ENCODE assay signal across 8 cellular contexts in the genomic region with DNA sequence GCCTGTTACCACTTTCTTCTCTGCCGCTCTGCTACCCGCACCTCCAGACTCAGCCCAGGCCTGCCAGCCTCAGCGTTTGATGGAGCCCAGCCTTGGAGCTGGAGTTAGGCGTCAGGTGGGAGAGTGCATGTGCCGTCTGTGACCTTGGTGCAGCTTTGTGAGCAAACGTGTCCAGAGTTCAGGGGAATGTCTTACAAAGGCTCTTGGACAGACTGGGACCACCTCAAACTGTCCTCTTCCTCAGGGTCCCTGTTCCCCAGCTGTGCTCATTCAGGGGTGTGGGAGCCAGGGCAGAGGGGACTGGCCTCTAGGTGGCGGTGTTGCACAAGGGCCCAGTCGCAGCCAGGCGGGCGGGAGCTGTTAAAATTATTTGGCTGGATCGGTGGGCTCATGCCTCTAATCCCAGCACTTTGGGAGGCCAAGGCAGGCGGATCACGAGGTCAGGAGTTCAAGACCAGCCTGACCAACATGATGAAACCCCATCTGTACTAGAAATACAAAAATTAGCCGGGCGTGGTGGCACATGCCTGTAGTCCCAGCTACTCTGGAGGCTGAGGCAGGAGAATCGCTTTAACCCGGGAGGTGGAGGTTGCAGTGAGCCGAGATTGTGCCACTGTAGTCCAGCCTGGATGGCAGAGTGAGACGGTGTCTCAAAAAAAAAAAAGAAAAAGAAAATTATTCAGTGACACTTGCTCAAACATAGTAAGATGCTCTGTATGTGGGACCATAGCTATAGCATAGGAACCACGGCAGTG.
DNase-seq lines count a peak whose midpoint lies in the region; ATAC-seq, FAIRE-seq and TF ChIP-seq lines count a peak whose summit lies in the region.

No MANE protein-coding gene starts in this region.

- dilution Hi-C loops in IMR-90 (cut with HindIII; ENCODE audit: low sequenced_read_pairs, unreplicated experiment): no loop called here

- H3K9ac ChIP-seq in IMR-90 (ENCODE audit: low read depth, low read length) (no peak overlapping the region), K562 (ENCODE audit: insufficient read depth in 1 of 2, low read depth in 2 of 2, low read length in 2 of 2) (no peak overlapping the region)

- H2BK15ac ChIP-seq in IMR-90 (ENCODE audit: low read depth, low read length): no peak overlapping the region

- peak; percentile 80 for ATAC-seq in IMR-90 (ENCODE audit: low read depth)
- ATAC-seq in K562: peak; percentile 98
- ATAC-seq in left lung: peak; percentile 70
- ATAC-seq in HG02870 (IDR thresholded peaks at IDR 0.05; ENCODE audit: unreplicated experiment): no peak
- no peak for ATAC-seq in GM21360 (IDR thresholded peaks at IDR 0.05; ENCODE audit: unreplicated experiment)

- peak overlapping the region; percentile 61 for H2AK9ac ChIP-seq in IMR-90 (replicated peaks; ENCODE audit: low read depth, low read length, poor library complexity)

- peak; percentile 83 for TF ChIP-seq RAD21 in IMR-90 (IDR thresholded peaks at IDR 0.05; ENCODE audit: low read length)
- peak; percentile 80 to 86 for TF ChIP-seq RAD21 in K562 (CRISPR knock-in tag; conservative IDR thresholded peaks at IDR 0.05 in 1 of 2, IDR thresholded peaks at IDR 0.05 in 1 of 2)

- H4K20me1 ChIP-seq in IMR-90 (ENCODE audit: insufficient read depth, low read length): no peaks in the 10 kb centered on the region
- no peaks in the 10 kb centered on the region; the same call in 1 of the 2 replicates for H4K20me1 ChIP-seq in K562 (replicated peaks; ENCODE audit: control insufficient read depth, insufficient read depth, low read length)

- H3K9me3 Mint-ChIP-seq in T-helper 2 cell treated with Interferon-gamma antibody and Interleukin-4, amounts not matched to agents 5 μg/mL and 100 μg/mL, for 36 hours: no peaks in the 10 kb centered on the region

- H4K5ac ChIP-seq in IMR-90 (ENCODE audit: low read depth, low read length): no peak overlapping the region

- H4K8ac ChIP-seq in IMR-90 (ENCODE audit: low read depth in 2 of 2, low read length in 2 of 2): no peak overlapping the region

- H3K4me1 Mint-ChIP-seq in T-helper 2 cell treated with Interferon-gamma antibody and Interleukin-4, amounts not matched to agents 5 μg/mL and 100 μg/mL, for 36 hours (ENCODE audit: low read depth): no peaks in the 10 kb centered on the region

- H3K27ac ChIP-seq in IMR-90 (ENCODE audit: insufficient read depth, low read length) (no peak overlapping the region), K562 (ENCODE audit: extremely low read depth, low read depth, low read length) (no peak overlapping the region), left lung (no peak overlapping the region)

- no peaks in the 10 kb centered on the region for H3K27me3 Mint-ChIP-seq in T-helper 2 cell treated with Interferon-gamma antibody and Interleukin-4, amounts not matched to agents 5 μg/mL and 100 μg/mL, for 36 hours (ENCODE audit: low read depth)

- no TSS peak for BruUV-seq in IMR-90 (replicated peaks; lab: Mats Ljungman, UMichigan)
- BruUV-seq in K562 (replicated peaks; lab: Mats Ljungman, UMichigan): no TSS peak

- no peaks in the 10 kb centered on the region for H3K79me1 ChIP-seq in IMR-90 (ENCODE audit: low read depth in 1 of 2, low read length in 2 of 2)

- no peak overlapping the region for H2BK5ac ChIP-seq in IMR-90 (ENCODE audit: low read depth, low read length, poor library complexity, severe bottlenecking)

- TF ChIP-seq CTCF in IMR-90 (conservative IDR thresholded peaks at IDR 0.05; ENCODE audit: low read depth, low read length): peak; percentile 78
- TF ChIP-seq CTCF in K562 (IDR thresholded peaks at IDR 0.05 in 2 of 3, conservative IDR thresholded peaks at IDR 0.05 in 1 of 3; ENCODE audit: insufficient read depth in 2 of 3, low read depth in 1 of 3, low read length in 3 of 3): peak; percentile 86 to 89 (median 88)
- TF ChIP-seq CTCF in left lung (IDR thresholded peaks at IDR 0.05): peak; percentile 35 to 52

- no peak overlapping the region for H3K14ac ChIP-seq in IMR-90 (replicated peaks; ENCODE audit: low read depth, low read length)

- no peak overlapping the region for H4K91ac ChIP-seq in IMR-90 (ENCODE audit: insufficient read depth, low read depth, low read length)

- H3K27ac Mint-ChIP-seq in T-helper 2 cell treated with Interferon-gamma antibody and Interleukin-4, amounts not matched to agents 5 μg/mL and 100 μg/mL, for 36 hours: no peak overlapping the region

- no peak overlapping the region for H3K18ac ChIP-seq in IMR-90 (ENCODE audit: low read depth, low read length)

- H3K4ac ChIP-seq in IMR-90 (ENCODE audit: low read depth, low read length): no peak overlapping the region; the same call in 1 of the 2 replicates

- H2AFZ ChIP-seq in IMR-90 (replicated peaks; ENCODE audit: low read length, poor library complexity) (peak overlapping the region; percentile 23), K562 (ENCODE audit: low read depth, low read length) (no peak overlapping the region)

- 49% methylated on average over 4 of the region's 20 CpGs; no CpG with 5 or more reads in 1 of the 2 experiments for WGBS in IMR-90 (ENCODE audit: extremely low coverage in 2 of 2, insufficient read length in 1 of 2), 2 experiments
- 3% methylated on average over 17 of the region's 20 CpGs for WGBS in K562 (ENCODE audit: insufficient coverage, low coverage, missing lambda C conversion rate)

- H3K4me3 ChIP-seq in IMR-90 (ENCODE audit: insufficient read depth, low read depth, low read length): no peak overlapping the region
- no peak overlapping the region for H3K4me3 ChIP-seq in K562
- no peak overlapping the region for H3K4me3 ChIP-seq in left lung

- no peak overlapping the region for H2BK120ac ChIP-seq in IMR-90 (ENCODE audit: low read depth, low read length)

- H3K9me3 ChIP-seq in IMR-90 (ENCODE audit: control insufficient read depth, insufficient read depth, low read length) (no peaks in the 10 kb centered on the region), K562 (replicated peaks; ENCODE audit: control insufficient read depth, insufficient read depth, low read depth, low read length) (no peaks in the 10 kb centered on the region), left lung (no peaks in the 10 kb centered on the region)

- H3K4me3 Mint-ChIP-seq in T-helper 2 cell treated with Interferon-gamma antibody and Interleukin-4, amounts not matched to agents 5 μg/mL and 100 μg/mL, for 36 hours: no peak overlapping the region

- H2BK20ac ChIP-seq in IMR-90 (ENCODE audit: low read depth, low read length): no peak overlapping the region

- CTCF ChIA-PET in IMR-90 (lab: Yijun Ruan, JAX): interaction anchor here (0.6 to 1.9 kb wide), 8 partner anchors 12 to 1662 kb away, joined by 3 to 9 read pairs (median 4); no protein-coding TSS in a partner anchor
- CTCF ChIA-PET in K562 (lab: Yijun Ruan, JAX; ENCODE audit: low intra/inter-chr PET ratio): interaction anchor here (2.3 kb wide), 1 partner anchor 191 kb away, joined by 14 read pairs; no protein-coding TSS in a partner anchor

- no peak overlapping the region for H3K23ac ChIP-seq in IMR-90 (ENCODE audit: low read depth, low read length)

- no peaks in the 10 kb centered on the region for H3K79me2 ChIP-seq in K562 (ENCODE audit: control insufficient read depth, insufficient read depth, low read length)

- POLR2A ChIA-PET in IMR-90 (lab: Charles Lee; ENCODE audit: unreplicated experiment) (no interaction called here), K562 (lab: Yijun Ruan, JAX) (interaction anchor here (0.5 to 1.1 kb wide), 3 partner anchors 36 to 232 kb away, joined by 3 to 6 read pairs (median 4); no protein-coding TSS in a partner anchor)

- no peak overlapping the region for H3K56ac ChIP-seq in IMR-90 (ENCODE audit: extremely low read depth, insufficient read depth, low read length)

- H3K9me1 ChIP-seq in IMR-90 (ENCODE audit: insufficient read depth, low read length) (no peaks in the 10 kb centered on the region), K562 (ENCODE audit: control insufficient read depth, insufficient read depth, low read length) (no peaks in the 10 kb centered on the region)

- H3K27me3 ChIP-seq in IMR-90 (ENCODE audit: control insufficient read depth, insufficient read depth, low read length): peaks cover 12% of the 10 kb centered on the region; the same call in 1 of the 2 replicates
- H3K27me3 ChIP-seq in K562 (ENCODE audit: control insufficient read depth in 2 of 2, insufficient read depth in 2 of 2, low read length in 2 of 2): peaks cover 0 to 24% of the 10 kb centered on the region in 2 experiments; a peak in 2 of 5 replicates
- H3K27me3 ChIP-seq in left lung: no peaks in the 10 kb centered on the region

- H2AK5ac ChIP-seq in IMR-90 (ENCODE audit: low read depth, low read length): 0 out of 2 replicates have a peak overlapping the region, but pooled peaks have one; percentile 43

- no peak for TF ChIP-seq EP300 in K562 (IDR thresholded peaks at IDR 0.05; ENCODE audit: low read length)

- TF ChIP-seq POLR2A in IMR-90 (IDR thresholded peaks at IDR 0.05; ENCODE audit: low read depth, low read length): no peak
- TF ChIP-seq POLR2A in K562 (conservative IDR thresholded peaks at IDR 0.05): no peak

- intact Hi-C loops in IMR-90 (cut with micrococcal nuclease) (loop anchor here (1.0 kb wide), 1 partner anchor 191 kb away; no protein-coding TSS in a partner anchor), K562 (cut with micrococcal nuclease) (loop anchor here (1.0 kb wide), 1 partner anchor 191 kb away; no protein-coding TSS in a partner anchor), left lung (cut with DNase I) (no loop called here)

- H3K4me1 ChIP-seq in IMR-90 (ENCODE audit: control insufficient read depth, insufficient read depth, low read length) (no peaks in the 10 kb centered on the region), K562 (replicated peaks in 1 of 2; ENCODE audit: control insufficient read depth in 2 of 2, insufficient read depth in 2 of 2, low read length in 2 of 2) (no peaks in the 10 kb centered on the region), left lung (no peaks in the 10 kb centered on the region)

- FAIRE-seq in K562 (lab: Jason Lieb, UNC): peak; percentile 66

- in situ Hi-C loops in IMR-90 (cut with MboI; ENCODE audit: low sequenced_read_pairs) (loop anchor here (25.0 kb wide), 1 partner anchor 199 kb away; a partner anchor contains a TSS), K562 (cut with MboI) (loop anchor here (5.0 kb wide), 1 partner anchor 199 kb away; no protein-coding TSS in a partner anchor)

- H3K36me3 ChIP-seq in IMR-90 (ENCODE audit: control insufficient read depth, insufficient read depth, low read length) (no peaks in the 10 kb centered on the region), K562 (ENCODE audit: control insufficient read depth, insufficient read depth, low read length) (no peaks in the 10 kb centered on the region), left lung (no peaks in the 10 kb centered on the region)

- DNase-seq in DMS53 treated with DMSO at 0.1 percent for 48 hours (lab: John Stamatoyannopoulos, UW; ENCODE audit: unreplicated experiment): peak; percentile 4
- peak; percentile 12 for DNase-seq in IMR-90
- peak; percentile 60 to 76 (median 72) for DNase-seq in K562 (ENCODE audit: extremely low read depth in 1 of 4, low spot score in 3 of 4)
- DNase-seq in left lung: no peak
- no peak for DNase-seq in midbrain (lab: John Stamatoyannopoulos, UW)
- DNase-seq in T-helper 2 cell treated with Interferon-gamma antibody and Interleukin-4, amounts not matched to agents 5 μg/mL and 100 μg/mL, for 36 hours (ENCODE audit: low spot score): no peak

- H3K36me3 Mint-ChIP-seq in T-helper 2 cell treated with Interferon-gamma antibody and Interleukin-4, amounts not matched to agents 5 μg/mL and 100 μg/mL, for 36 hours (ENCODE audit: low read depth): no peaks in the 10 kb centered on the region

- no peak overlapping the region for H3K4me2 ChIP-seq in IMR-90 (ENCODE audit: low read depth, low read length)
- H3K4me2 ChIP-seq in K562 (ENCODE audit: insufficient read depth, low read length): no peak overlapping the region

Comparison
In these comparisons a context has a peak if more than half of its experiments do, and no peak if none do; other contexts are left out.
1. DNase-seq: peak in DMS53 treated with DMSO at 0.1 percent for 48 hours (single experiment), IMR-90 (single experiment) and K562 (4 of 4); none in left lung (0 of 2), midbrain (single experiment) and T-helper 2 cell treated with Interferon-gamma antibody and Interleukin-4, amounts not matched to agents 5 μg/mL and 100 μg/mL, for 36 hours (single experiment).
2. ATAC-seq: peak in IMR-90 (single experiment), K562 (single experiment) and left lung (single experiment); none in HG02870 (single experiment) and GM21360 (single experiment).
3. intact Hi-C loops: an anchor here in IMR-90 (1.0 kb wide) and K562 (1.0 kb wide); none called in left lung.
4. Peak in every context shown above with its lines, with median percentiles within 50 percentile points of each other: CTCF ChIP-seq.